ENCODE assay signal across 1 cellular context in the genomic region with DNA sequence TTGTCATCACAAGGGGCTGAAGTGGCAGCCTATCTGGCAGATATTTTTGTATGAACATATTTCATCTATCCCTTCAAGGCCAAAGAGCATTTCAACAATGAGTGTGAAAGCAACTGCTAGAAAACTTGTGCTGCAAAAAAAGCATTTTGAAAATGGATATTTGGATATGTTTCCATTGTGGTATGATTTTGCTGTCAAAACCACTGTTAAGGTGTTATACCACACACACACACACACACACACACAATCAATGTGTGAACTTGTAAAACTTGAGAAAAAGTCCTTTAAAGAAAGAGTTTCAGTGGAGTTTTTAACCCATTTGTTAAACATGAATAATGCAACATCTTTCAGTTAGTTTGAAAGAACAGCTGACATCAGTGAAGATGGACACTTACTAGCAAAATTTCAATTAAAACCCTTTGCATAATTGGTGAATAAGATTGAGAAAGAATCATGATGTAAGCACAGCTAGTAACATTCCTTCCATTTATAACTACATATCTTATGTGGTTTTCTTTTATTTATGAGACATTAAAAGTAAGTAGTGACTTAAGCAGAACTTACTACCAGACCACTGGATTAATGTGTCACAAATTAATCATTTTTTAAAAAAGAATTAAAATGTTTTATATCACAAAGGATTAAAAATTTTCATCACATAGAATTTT.
TF ChIP-seq lines count a peak whose summit lies in the region.

No MANE protein-coding gene starts in this region.

TF ChIP-seq in GM23338, 12 proteins besides CTCF, POLR2A, EP300 and RAD21 (continued from another document):
- TF ChIP-seq, protein P1, sequence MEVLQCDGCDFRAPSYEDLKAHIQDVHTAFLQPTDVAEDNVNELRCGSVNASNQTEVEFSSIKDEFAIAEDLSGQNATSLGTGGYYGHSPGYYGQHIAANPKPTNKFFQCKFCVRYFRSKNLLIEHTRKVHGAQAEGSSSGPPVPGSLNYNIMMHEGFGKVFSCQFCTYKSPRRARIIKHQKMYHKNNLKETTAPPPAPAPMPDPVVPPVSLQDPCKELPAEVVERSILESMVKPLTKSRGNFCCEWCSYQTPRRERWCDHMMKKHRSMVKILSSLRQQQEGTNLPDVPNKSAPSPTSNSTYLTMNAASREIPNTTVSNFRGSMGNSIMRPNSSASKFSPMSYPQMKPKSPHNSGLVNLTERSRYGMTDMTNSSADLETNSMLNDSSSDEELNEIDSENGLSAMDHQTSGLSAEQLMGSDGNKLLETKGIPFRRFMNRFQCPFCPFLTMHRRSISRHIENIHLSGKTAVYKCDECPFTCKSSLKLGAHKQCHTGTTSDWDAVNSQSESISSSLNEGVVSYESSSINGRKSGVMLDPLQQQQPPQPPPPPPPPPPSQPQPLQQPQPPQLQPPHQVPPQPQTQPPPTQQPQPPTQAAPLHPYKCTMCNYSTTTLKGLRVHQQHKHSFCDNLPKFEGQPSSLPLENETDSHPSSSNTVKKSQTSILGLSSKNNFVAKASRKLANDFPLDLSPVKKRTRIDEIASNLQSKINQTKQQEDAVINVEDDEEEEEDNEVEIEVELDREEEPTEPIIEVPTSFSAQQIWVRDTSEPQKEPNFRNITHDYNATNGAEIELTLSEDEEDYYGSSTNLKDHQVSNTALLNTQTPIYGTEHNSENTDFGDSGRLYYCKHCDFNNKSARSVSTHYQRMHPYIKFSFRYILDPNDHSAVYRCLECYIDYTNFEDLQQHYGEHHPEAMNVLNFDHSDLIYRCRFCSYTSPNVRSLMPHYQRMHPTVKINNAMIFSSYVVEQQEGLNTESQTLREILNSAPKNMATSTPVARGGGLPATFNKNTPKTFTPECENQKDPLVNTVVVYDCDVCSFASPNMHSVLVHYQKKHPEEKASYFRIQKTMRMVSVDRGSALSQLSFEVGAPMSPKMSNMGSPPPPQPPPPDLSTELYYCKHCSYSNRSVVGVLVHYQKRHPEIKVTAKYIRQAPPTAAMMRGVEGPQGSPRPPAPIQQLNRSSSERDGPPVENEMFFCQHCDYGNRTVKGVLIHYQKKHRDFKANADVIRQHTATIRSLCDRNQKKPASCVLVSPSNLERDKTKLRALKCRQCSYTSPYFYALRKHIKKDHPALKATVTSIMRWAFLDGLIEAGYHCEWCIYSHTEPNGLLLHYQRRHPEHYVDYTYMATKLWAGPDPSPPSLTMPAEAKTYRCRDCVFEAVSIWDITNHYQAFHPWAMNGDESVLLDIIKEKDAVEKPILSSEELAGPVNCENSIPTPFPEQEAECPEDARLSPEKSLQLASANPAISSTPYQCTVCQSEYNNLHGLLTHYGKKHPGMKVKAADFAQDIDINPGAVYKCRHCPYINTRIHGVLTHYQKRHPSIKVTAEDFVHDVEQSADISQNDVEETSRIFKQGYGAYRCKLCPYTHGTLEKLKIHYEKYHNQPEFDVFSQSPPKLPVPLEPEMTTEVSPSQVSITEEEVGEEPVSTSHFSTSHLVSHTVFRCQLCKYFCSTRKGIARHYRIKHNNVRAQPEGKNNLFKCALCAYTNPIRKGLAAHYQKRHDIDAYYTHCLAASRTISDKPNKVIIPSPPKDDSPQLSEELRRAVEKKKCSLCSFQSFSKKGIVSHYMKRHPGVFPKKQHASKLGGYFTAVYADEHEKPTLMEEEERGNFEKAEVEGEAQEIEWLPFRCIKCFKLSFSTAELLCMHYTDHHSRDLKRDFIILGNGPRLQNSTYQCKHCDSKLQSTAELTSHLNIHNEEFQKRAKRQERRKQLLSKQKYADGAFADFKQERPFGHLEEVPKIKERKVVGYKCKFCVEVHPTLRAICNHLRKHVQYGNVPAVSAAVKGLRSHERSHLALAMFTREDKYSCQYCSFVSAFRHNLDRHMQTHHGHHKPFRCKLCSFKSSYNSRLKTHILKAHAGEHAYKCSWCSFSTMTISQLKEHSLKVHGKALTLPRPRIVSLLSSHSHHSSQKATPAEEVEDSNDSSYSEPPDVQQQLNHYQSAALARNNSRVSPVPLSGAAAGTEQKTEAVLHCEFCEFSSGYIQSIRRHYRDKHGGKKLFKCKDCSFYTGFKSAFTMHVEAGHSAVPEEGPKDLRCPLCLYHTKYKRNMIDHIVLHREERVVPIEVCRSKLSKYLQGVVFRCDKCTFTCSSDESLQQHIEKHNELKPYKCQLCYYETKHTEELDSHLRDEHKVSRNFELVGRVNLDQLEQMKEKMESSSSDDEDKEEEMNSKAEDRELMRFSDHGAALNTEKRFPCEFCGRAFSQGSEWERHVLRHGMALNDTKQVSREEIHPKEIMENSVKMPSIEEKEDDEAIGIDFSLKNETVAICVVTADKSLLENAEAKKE (CRISPR knock-in tag; IDR thresholded peaks at IDR 0.05): no peak
- TF ChIP-seq, protein P2, sequence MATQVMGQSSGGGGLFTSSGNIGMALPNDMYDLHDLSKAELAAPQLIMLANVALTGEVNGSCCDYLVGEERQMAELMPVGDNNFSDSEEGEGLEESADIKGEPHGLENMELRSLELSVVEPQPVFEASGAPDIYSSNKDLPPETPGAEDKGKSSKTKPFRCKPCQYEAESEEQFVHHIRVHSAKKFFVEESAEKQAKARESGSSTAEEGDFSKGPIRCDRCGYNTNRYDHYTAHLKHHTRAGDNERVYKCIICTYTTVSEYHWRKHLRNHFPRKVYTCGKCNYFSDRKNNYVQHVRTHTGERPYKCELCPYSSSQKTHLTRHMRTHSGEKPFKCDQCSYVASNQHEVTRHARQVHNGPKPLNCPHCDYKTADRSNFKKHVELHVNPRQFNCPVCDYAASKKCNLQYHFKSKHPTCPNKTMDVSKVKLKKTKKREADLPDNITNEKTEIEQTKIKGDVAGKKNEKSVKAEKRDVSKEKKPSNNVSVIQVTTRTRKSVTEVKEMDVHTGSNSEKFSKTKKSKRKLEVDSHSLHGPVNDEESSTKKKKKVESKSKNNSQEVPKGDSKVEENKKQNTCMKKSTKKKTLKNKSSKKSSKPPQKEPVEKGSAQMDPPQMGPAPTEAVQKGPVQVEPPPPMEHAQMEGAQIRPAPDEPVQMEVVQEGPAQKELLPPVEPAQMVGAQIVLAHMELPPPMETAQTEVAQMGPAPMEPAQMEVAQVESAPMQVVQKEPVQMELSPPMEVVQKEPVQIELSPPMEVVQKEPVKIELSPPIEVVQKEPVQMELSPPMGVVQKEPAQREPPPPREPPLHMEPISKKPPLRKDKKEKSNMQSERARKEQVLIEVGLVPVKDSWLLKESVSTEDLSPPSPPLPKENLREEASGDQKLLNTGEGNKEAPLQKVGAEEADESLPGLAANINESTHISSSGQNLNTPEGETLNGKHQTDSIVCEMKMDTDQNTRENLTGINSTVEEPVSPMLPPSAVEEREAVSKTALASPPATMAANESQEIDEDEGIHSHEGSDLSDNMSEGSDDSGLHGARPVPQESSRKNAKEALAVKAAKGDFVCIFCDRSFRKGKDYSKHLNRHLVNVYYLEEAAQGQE (IDR thresholded peaks at IDR 0.05; ENCODE audit: unreplicated experiment): no peak
- no peak for TF ChIP-seq CREB1 (CRISPR knock-in tag; IDR thresholded peaks at IDR 0.05; ENCODE audit: low read depth)
- TF ChIP-seq, protein P3, sequence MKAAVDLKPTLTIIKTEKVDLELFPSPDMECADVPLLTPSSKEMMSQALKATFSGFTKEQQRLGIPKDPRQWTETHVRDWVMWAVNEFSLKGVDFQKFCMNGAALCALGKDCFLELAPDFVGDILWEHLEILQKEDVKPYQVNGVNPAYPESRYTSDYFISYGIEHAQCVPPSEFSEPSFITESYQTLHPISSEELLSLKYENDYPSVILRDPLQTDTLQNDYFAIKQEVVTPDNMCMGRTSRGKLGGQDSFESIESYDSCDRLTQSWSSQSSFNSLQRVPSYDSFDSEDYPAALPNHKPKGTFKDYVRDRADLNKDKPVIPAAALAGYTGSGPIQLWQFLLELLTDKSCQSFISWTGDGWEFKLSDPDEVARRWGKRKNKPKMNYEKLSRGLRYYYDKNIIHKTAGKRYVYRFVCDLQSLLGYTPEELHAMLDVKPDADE (IDR thresholded peaks at IDR 0.05): no peak
- no peak for TF ChIP-seq EZH2 (IDR thresholded peaks at IDR 0.05; ENCODE audit: low read depth, unreplicated experiment)
- TF ChIP-seq JUNB (IDR thresholded peaks at IDR 0.05; ENCODE audit: unreplicated experiment): no peak
- no peak for TF ChIP-seq NANOG (IDR thresholded peaks at IDR 0.05; ENCODE audit: borderline replicate concordance)
- no peak for TF ChIP-seq ZNF114 (CRISPR knock-in tag; IDR thresholded peaks at IDR 0.05)
- TF ChIP-seq POLR2AphosphoS5 (IDR thresholded peaks at IDR 0.05; ENCODE audit: low read depth): no peak
- no peak for TF ChIP-seq STAT1 (IDR thresholded peaks at IDR 0.05; ENCODE audit: unreplicated experiment)
- TF ChIP-seq ZNF331 (CRISPR knock-in tag; IDR thresholded peaks at IDR 0.05; ENCODE audit: low read depth): no peak
TF ChIP-seq in GM23338: peak in this region for 0.
